8 cellular contexts compared by ENCODE assay signal in genomic region chr1:175192111-175192629, GRCh38.
DNase-seq lines count a peak whose midpoint lies in the region; ATAC-seq lines count a peak whose summit lies in the region.

No MANE protein-coding gene starts in this region.

- peak; percentile 18 for ATAC-seq in HG03432 (IDR thresholded peaks at IDR 0.05; ENCODE audit: unreplicated experiment)
- ATAC-seq in HG02981 (IDR thresholded peaks at IDR 0.05; ENCODE audit: unreplicated experiment): no peak
- no peak for ATAC-seq in GM18867 (IDR thresholded peaks at IDR 0.05; ENCODE audit: unreplicated experiment)

- DNase-seq in COR-L47 (lab: John Stamatoyannopoulos, UW): peak; percentile 49
- DNase-seq in SW480 (ENCODE audit: low spot score): peak; percentile 38
- peak; percentile 55 for DNase-seq in cerebellar cortex (ENCODE audit: low spot score)
- peak; percentile 65 for DNase-seq in left kidney (ENCODE audit: low read depth, low spot score)
- peak; percentile 32 for DNase-seq in stimulated activated CD4-positive, alpha-beta T cell treated with anti-CD3 and anti-CD28 coated beads, Interleukin-4, amount 100 ng/mL, for 1 hour
